8 cellular contexts compared by ENCODE assay signal in the genomic region with DNA sequence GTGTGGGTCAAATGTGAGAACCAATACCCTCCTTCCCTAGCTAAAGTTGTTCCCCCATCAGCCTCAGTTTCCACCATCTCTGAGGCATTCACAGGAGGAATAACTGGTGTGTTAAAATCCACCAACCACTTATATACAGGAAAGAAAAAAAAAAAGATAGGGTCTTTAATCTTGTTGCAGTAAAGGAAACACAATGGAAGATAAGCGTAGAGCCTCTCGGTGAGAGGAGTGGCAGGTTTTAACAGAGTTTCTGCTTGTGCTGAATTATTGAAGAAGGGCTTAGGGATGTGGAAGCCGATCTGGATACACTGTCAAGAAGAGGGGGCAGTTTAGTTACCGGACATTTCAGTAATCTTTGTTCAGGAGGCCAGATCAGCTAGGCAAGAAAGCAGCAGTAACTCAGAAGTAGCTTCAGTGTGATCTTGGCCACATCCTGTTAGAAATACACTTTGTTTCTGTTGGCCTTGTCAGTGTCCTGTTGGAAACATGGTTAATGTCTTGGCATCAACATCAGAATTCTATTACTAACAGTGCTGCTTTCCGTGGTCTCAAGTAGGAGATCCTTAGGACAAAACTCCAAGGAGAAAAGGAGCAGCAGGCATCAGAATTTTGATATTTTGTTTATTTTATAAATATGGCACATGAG. TPM values are rescaled to one million over a fixed set of nuclear protein-coding genes. Genes with fewer than 3 reads are reported as not detected.
DNase-seq lines count a peak whose midpoint lies in the region; ATAC-seq and TF ChIP-seq lines count a peak whose summit lies in the region.
"Not testable (repeated sequence)": the region's sequence is repeated elsewhere in the genome, so short reads cannot be mapped to it uniquely, and the experiment has no call there.

No MANE protein-coding gene starts in this region.

- not testable (repeated sequence) for H3K9me3 ChIP-seq in Peyer's patch; lung (ENCODE audit: control insufficient read depth in 2 of 2, insufficient read depth in 1 of 2, low read length in 1 of 2); sigmoid colon; uterus

- intact Hi-C loops in activated naive CD4-positive, alpha-beta T cell treated with anti-CD3 and anti-CD28 coated beads for 36 hours (cut with micrococcal nuclease); sigmoid colon (cut with DNase I); uterus (cut with DNase I; ENCODE audit: low total_unique reads): not testable (repeated sequence)

- not testable (repeated sequence) for TF ChIP-seq EP300 in sigmoid colon (IDR thresholded peaks at IDR 0.05)

- H3K4me1 ChIP-seq in Peyer's patch (peaks cover 0 to 21% (median 0%) of the 10 kb centered on the region in 4 donors), foreskin keratinocyte (peaks cover 19% of the 10 kb centered on the region), sigmoid colon (peaks cover 0 to 30% (median 15%) of the 10 kb centered on the region in 4 donors)
- H3K4me1 ChIP-seq in lung (ENCODE audit: control insufficient read depth in 2 of 2, insufficient read depth in 2 of 2, low read length in 2 of 2); uterus: not testable (repeated sequence)

- H3K27ac ChIP-seq in Peyer's patch = peak overlapping the region; percentile 25 to 65 (median 45)
- H3K27ac ChIP-seq in foreskin keratinocyte = peak overlapping the region; percentile 32
- peak overlapping the region; percentile 75 to 87 for H3K27ac ChIP-seq in lung (ENCODE audit: low read depth in 1 of 2, low read length in 1 of 2)
- peak overlapping the region; percentile 77 to 82 (median 78) for H3K27ac ChIP-seq in sigmoid colon
- H3K27ac ChIP-seq in uterus = peak overlapping the region; percentile 75 to 85

- not testable (repeated sequence) for H3K27me3 Mint-ChIP-seq in activated naive CD4-positive, alpha-beta T cell treated with anti-CD3 and anti-CD28 coated beads for 36 hours (ENCODE audit: low read depth); chondrocyte (ENCODE audit: low read depth)

- not testable (repeated sequence) for H3K9me3 Mint-ChIP-seq in activated naive CD4-positive, alpha-beta T cell treated with anti-CD3 and anti-CD28 coated beads for 36 hours; chondrocyte (ENCODE audit: low read depth)

- CTCF ChIA-PET in activated naive CD4-positive, alpha-beta T cell treated with anti-CD3 and anti-CD28 coated beads for 36 hours (lab: Charles Lee) = not testable (repeated sequence)

- H3K27me3 ChIP-seq in Peyer's patch; foreskin keratinocyte; lung (ENCODE audit: control insufficient read depth, insufficient read depth); sigmoid colon; uterus: not testable (repeated sequence)

- not testable (repeated sequence) for ATAC-seq in foreskin keratinocyte; lung (ENCODE audit: insufficient read depth, low FRiP score)

- H3K36me3 Mint-ChIP-seq in activated naive CD4-positive, alpha-beta T cell treated with anti-CD3 and anti-CD28 coated beads for 36 hours (ENCODE audit: low read depth); chondrocyte (ENCODE audit: low read depth): not testable (repeated sequence)

- WGBS in lung, 2 donors = 29 to 51% methylated on average over 5 of the region's 5 CpGs
- WGBS in sigmoid colon, 2 donors = 49 to 52% methylated on average over 5 of the region's 5 CpGs

- peak; percentile 70 for DNase-seq in Daoy (ENCODE audit: low read depth)
- DNase-seq in Peyer's patch; activated naive CD4-positive, alpha-beta T cell treated with anti-CD3 and anti-CD28 coated beads for 36 hours; chondrocyte (ENCODE audit: low spot score); foreskin keratinocyte; lung (ENCODE audit: low spot score); sigmoid colon; uterus: not testable (repeated sequence)

- peak overlapping the region; percentile 78 for H3K27ac Mint-ChIP-seq in activated naive CD4-positive, alpha-beta T cell treated with anti-CD3 and anti-CD28 coated beads for 36 hours
- H3K27ac Mint-ChIP-seq in chondrocyte (ENCODE audit: unreplicated experiment) = peak overlapping the region; percentile 93

- not testable (repeated sequence) for H3K4me3 ChIP-seq in Peyer's patch, lung, uterus
- H3K4me3 ChIP-seq in sigmoid colon = peak overlapping the region in 1 of 4 donors; percentile 6

- H3K4me3 Mint-ChIP-seq in activated naive CD4-positive, alpha-beta T cell treated with anti-CD3 and anti-CD28 coated beads for 36 hours = not testable (repeated sequence)
- peak overlapping the region; percentile 49 for H3K4me3 Mint-ChIP-seq in chondrocyte (ENCODE audit: unreplicated experiment)

- TF ChIP-seq CTCF in Peyer's patch (IDR thresholded peaks at IDR 0.05); chondrocyte (IDR thresholded peaks at IDR 0.05); foreskin keratinocyte (conservative IDR thresholded peaks at IDR 0.05); lung (IDR thresholded peaks at IDR 0.05; ENCODE audit: control extremely low read depth, extremely low read depth); sigmoid colon (IDR thresholded peaks at IDR 0.05); uterus (IDR thresholded peaks at IDR 0.05): not testable (repeated sequence)

- H3K36me3 ChIP-seq in Peyer's patch; lung (ENCODE audit: control insufficient read depth in 2 of 2, insufficient read depth in 2 of 2, low read length in 2 of 2); sigmoid colon; uterus: not testable (repeated sequence)

- not testable (repeated sequence) for TF ChIP-seq POLR2A in Peyer's patch (IDR thresholded peaks at IDR 0.05); sigmoid colon (IDR thresholded peaks at IDR 0.05); uterus (IDR thresholded peaks at IDR 0.05)

- H3K4me1 Mint-ChIP-seq in activated naive CD4-positive, alpha-beta T cell treated with anti-CD3 and anti-CD28 coated beads for 36 hours (ENCODE audit: low read depth) = peaks cover 54% of the 10 kb centered on the region
- H3K4me1 Mint-ChIP-seq in chondrocyte (ENCODE audit: low read depth) = peaks cover 47% of the 10 kb centered on the region

RNA-seq across cellular contexts. Expression of a gene that starts 40.7 kb away (rescaled TPM):
- under 0.01 TPM in 1 of 2 replicates, not detected in the other for total RNA-seq in Daoy (2014; rRNA removed; shearing (Covaris generic))
- total RNA-seq in Peyer's patch (1 to 10 TPM in 1 of 4 donors, not detected in 3; 1.7 TPM), chondrocyte (0.36 TPM in 1 of 3 replicates, not detected in the others), foreskin keratinocyte (not detected in 2 replicates), lung (under 1 TPM in 1 of 2 donors, not detected in 1; 0.28 TPM), sigmoid colon (1 to 10 TPM in 1 of 4 donors, under 1 TPM in 1, not detected in 2; 0.16 to 2.5 TPM), uterus (1 to 10 TPM in 1 of 4 donors, under 1 TPM in 1, not detected in 2; 0.35 to 3.6 TPM)
- total RNA-seq in activated naive CD4-positive, alpha-beta T cell treated with anti-CD3 and anti-CD28 coated beads for 36 hours = under 1 TPM in 1 of 2 experiments, not detected in 1; 0.12 TPM
- polyA plus RNA-seq in foreskin keratinocyte (not detected in 2 replicates), lung (under 1 TPM; 0.14 to 0.18 TPM), sigmoid colon (under 1 TPM in 2 of 3 donors, not detected in 1; 0.06 to 0.60 TPM)

RNA-seq across cellular contexts. Expression of a gene that starts 43.3 kb away (rescaled TPM):
- 2.9 and 4.4 TPM in 2 replicates for total RNA-seq in Daoy (2014; rRNA removed; shearing (Covaris generic))
- total RNA-seq in Peyer's patch = 10 to 100 TPM in 2 of 4 donors, 1 to 10 TPM in 2; 6.3 to 14.0 (median 9.8) TPM
- 10 to 100 TPM; 34.4 to 38.7 TPM for total RNA-seq in activated naive CD4-positive, alpha-beta T cell treated with anti-CD3 and anti-CD28 coated beads for 36 hours
- 5.3 to 7.8 TPM (median 7.6 TPM) in 3 replicates for total RNA-seq in chondrocyte
- total RNA-seq in foreskin keratinocyte = 5.0 and 5.7 TPM in 2 replicates
- 5.9 and 7.4 TPM in 2 replicates for polyA plus RNA-seq in foreskin keratinocyte
- 10 to 100 TPM in 1 of 2 donors, 1 to 10 TPM in 1; 7.8 to 25.8 TPM for total RNA-seq in lung
- 10 to 100 TPM in 1 of 2 donors, 1 to 10 TPM in 1; 6.8 to 11.6 TPM for polyA plus RNA-seq in lung
- 1 to 10 TPM; 6.4 to 8.4 (median 7.3) TPM for total RNA-seq in sigmoid colon
- polyA plus RNA-seq in sigmoid colon = 10 to 100 TPM in 2 of 3 donors, 1 to 10 TPM in 1; 3.0 to 12.2 (median 10.2) TPM
- total RNA-seq in uterus = 10 to 100 TPM in 2 of 4 donors, 1 to 10 TPM in 2; 5.7 to 15.9 (median 9.7) TPM
